Comparison of ENCODE assay signal across 8 cellular contexts in the genomic region with DNA sequence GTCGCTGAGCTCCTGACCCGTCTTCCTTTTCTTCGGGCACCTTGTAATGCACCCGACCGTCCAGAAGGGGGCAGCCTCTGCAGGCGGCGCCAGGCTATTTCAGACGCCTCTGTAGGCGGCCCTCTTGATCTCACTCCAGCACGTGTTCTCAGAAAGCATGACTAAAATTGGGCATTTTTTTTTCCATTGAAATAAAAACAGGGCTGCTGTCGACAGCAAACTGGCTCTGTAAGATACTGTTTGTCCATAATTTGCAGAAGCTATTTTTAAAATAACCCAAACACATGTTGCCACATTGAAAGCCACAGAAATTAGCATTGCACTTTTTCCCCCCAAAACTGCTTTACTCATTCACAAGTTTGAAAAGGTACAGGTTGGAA.
DNase-seq lines count a peak whose midpoint lies in the region; ATAC-seq and TF ChIP-seq lines count a peak whose summit lies in the region.

No MANE protein-coding gene starts in this region.

- TF ChIP-seq CTCF in GM13977 (IDR thresholded peaks at IDR 0.05; ENCODE audit: extremely low read depth, insufficient read depth, missing control alignments) (peak; percentile 94), Panc1 (IDR thresholded peaks at IDR 0.05) (peak; percentile 99), neural crest cell (conservative IDR thresholded peaks at IDR 0.05) (peak; percentile 96), stomach (IDR thresholded peaks at IDR 0.05) (peak in 6 of 7 experiments; percentile 84 to 99 (median 94))

- ATAC-seq in HG03039 (IDR thresholded peaks at IDR 0.05; ENCODE audit: unreplicated experiment), result peak; percentile 57
- peak; percentile 92 for ATAC-seq in Panc1

- CTCF ChIA-PET in Panc1 (lab: Charles Lee), result interaction anchor here (0.5 to 1.2 kb wide), 12 partner anchors 9 to 746 kb away, joined by 3 to 5 read pairs (median 3); no protein-coding TSS in a partner anchor

- H3K9me3 ChIP-seq in Panc1 (ENCODE audit: control insufficient read depth, insufficient read depth, low read depth, low read length) (no peaks in the 10 kb centered on the region), stomach (peaks cover 0 to 3% (median 0%) of the 10 kb centered on the region in 4 donors)

- no peaks in the 10 kb centered on the region for H3K36me3 Mint-ChIP-seq in neural crest cell (ENCODE audit: low read depth)

- H3K4me3 Mint-ChIP-seq in neural crest cell, result no peak overlapping the region

- peak; percentile 62 for DNase-seq in 8988T
- DNase-seq in GM13977 (ENCODE audit: low spot score), result peak; percentile 78
- peak; percentile 28 for DNase-seq in Panc1 (ENCODE audit: low read depth, low spot score)
- peak; percentile 89 to 91 for DNase-seq in activated T-cell treated with anti-CD3 and anti-CD28 coated beads, Interleukin-2, amount 50 U/mL, for 48 hours
- DNase-seq in fibroblast of gingiva (ENCODE audit: low read depth), result peak; percentile 61
- DNase-seq in neural crest cell (ENCODE audit: low read depth, low spot score), result peak; percentile 77
- peak; percentile 77 for DNase-seq in stomach

- H3K4me3 ChIP-seq in Panc1 (ENCODE audit: low read depth in 2 of 2, low read length in 2 of 2) (no peak overlapping the region), stomach (peak overlapping the region in 1 of 4 donors; percentile 17)

- TF ChIP-seq POLR2A in stomach (IDR thresholded peaks at IDR 0.05), result no peak

- H3K4me1 ChIP-seq in Panc1 (ENCODE audit: control insufficient read depth, insufficient read depth, low read length) (no peaks in the 10 kb centered on the region), stomach (peaks cover 4 to 39% (median 15%) of the 10 kb centered on the region in 4 donors)

- intact Hi-C loops in Panc1 (cut with micrococcal nuclease; ENCODE audit: unreplicated experiment), result no loop called here
- intact Hi-C loops in stomach (cut with DNase I; ENCODE audit: low total_unique reads), result no loop called here

- no peaks in the 10 kb centered on the region for H3K27me3 Mint-ChIP-seq in neural crest cell (ENCODE audit: low read depth)

- H3K9me3 Mint-ChIP-seq in neural crest cell, result peaks cover 2% of the 10 kb centered on the region

- H3K27me3 ChIP-seq in Panc1 (ENCODE audit: control insufficient read depth, insufficient read depth, low read length) (no peaks in the 10 kb centered on the region), stomach (no peaks in the 10 kb centered on the region)

- no peak for TF ChIP-seq EP300 in stomach (IDR thresholded peaks at IDR 0.05)

- no peak overlapping the region for H3K27ac ChIP-seq in Panc1 (ENCODE audit: low read length)
- H3K27ac ChIP-seq in stomach, result peak overlapping the region in 1 of 5 donors; percentile 85

- H3K36me3 ChIP-seq in Panc1 (ENCODE audit: control insufficient read depth, insufficient read depth, low read length) (no peaks in the 10 kb centered on the region), stomach (peaks cover 0 to 5% (median 0%) of the 10 kb centered on the region in 4 donors)

- in situ Hi-C loops in GM13977 (cut with MboI; ENCODE audit: low pct_unique_long_range_greater_than_20kb, low sequenced_read_pairs, unreplicated experiment) (no loop called here), Panc1 (cut with HindIII; ENCODE audit: low pct_unique_long_range_greater_than_20kb, low sequenced_read_pairs) (no loop called here)

- POLR2A ChIA-PET in Panc1 (lab: Charles Lee), result no interaction called here

- H3K4me1 Mint-ChIP-seq in neural crest cell, result peaks cover 18% of the 10 kb centered on the region

- 2 to 11% (median 5%) methylated on average over 11 of the region's 11 CpGs for WGBS in stomach, 5 donors

- no TSS peak for BruUV-seq in Panc1 (replicated peaks; lab: Mats Ljungman, UMichigan)

- H3K27ac Mint-ChIP-seq in neural crest cell (ENCODE audit: unreplicated experiment), result no peak overlapping the region

Comparison
In these comparisons a context has a peak if more than half of its experiments do, and no peak if none do; other contexts are left out.
1. DNase-seq: peak in every context shown above with its lines; median percentile 90 in activated T-cell treated with anti-CD3 and anti-CD28 coated beads, Interleukin-2, amount 50 U/mL, for 48 hours; 78 in GM13977; 77 in neural crest cell; 77 in stomach; 62 in 8988T; 61 in fibroblast of gingiva; 28 in Panc1.